In genomic region chr1:10265027-10265426, GRCh38 we compare ENCODE assay signal across 30 cellular contexts.
"Had no signal": no experiment of that assay in that cellular context is flagged by ENCODE, and none has a peak within 500 bp of the region (broad histone marks: within the 10 kb centered on the region; RNA-seq: fewer than 3 reads in every experiment).

No MANE protein-coding gene starts in this region.

- H3K4me3 Mint-ChIP-seq: naive B cell; naive thymus-derived CD8-positive, alpha-beta T cell; natural killer cell treated with Interleukin-12 subunit alpha and Interleukin-12 subunit beta and Interleukin-15 and Interleukin-18, amount 100 ng/mL, for 72 hours; nephron progenitor cell; neural crest cell; stimulated activated memory B cell treated with anti-CD40 and anti-IgM and Interleukin-4, amounts not matched to agents 10 μg/mL and 1 μg/mL and 100 μg/mL, for 72 hours; stimulated activated naive CD8-positive, alpha-beta T cell treated with anti-CD3 and anti-CD28 coated beads, Interleukin-15, amount 100 ng/mL, for 72 hours; type B pancreatic cell had no signal

- H3K27ac ChIP-seq: ovary, parathyroid adenoma, right lobe of liver, sigmoid colon, suprapubic skin, testis, tibial artery, transverse colon, upper lobe of right lung, uterus had no signal

- ATAC-seq: naive thymus-derived CD8-positive, alpha-beta T cell; natural killer cell treated with Interleukin-12 subunit alpha and Interleukin-12 subunit beta and Interleukin-15 and Interleukin-18, amount 100 ng/mL, for 72 hours; right cardiac atrium; right lobe of liver; stimulated activated memory B cell treated with anti-CD40 and anti-IgM and Interleukin-4, amounts not matched to agents 10 μg/mL and 1 μg/mL and 100 μg/mL, for 72 hours; stimulated activated naive CD8-positive, alpha-beta T cell treated with anti-CD3 and anti-CD28 coated beads, Interleukin-15, amount 100 ng/mL, for 72 hours; stimulated activated naive CD8-positive, alpha-beta T cell treated with anti-CD3 and anti-CD28 coated beads, Interleukin-15, Interleukin-2, amounts not matched to agents 100 U/mL and 50 U/mL, for 24 hours; upper lobe of right lung had no signal

- H3K4me3 ChIP-seq: ovary, right lobe of liver, sigmoid colon, suprapubic skin, testis, tibial artery, transverse colon, upper lobe of right lung, uterus had no signal

- H3K36me3 ChIP-seq: ovary, uterus had no signal

- DNase-seq: naive B cell; naive thymus-derived CD8-positive, alpha-beta T cell; nephron progenitor cell; occipital lobe; ovary; posterior cingulate gyrus; right cardiac atrium; right lobe of liver; sigmoid colon; small intestine; stimulated activated CD4-positive, alpha-beta T cell treated with anti-CD3 and anti-CD28 coated beads, Interleukin-15, amount 100 ng/mL, for 24 hours; stimulated activated CD4-positive, alpha-beta T cell treated with anti-CD3 and anti-CD28 coated beads, Interleukin-4, amount 100 ng/mL, for 1 hour; stimulated activated CD4-positive, alpha-beta T cell treated with anti-CD3 and anti-CD28 coated beads, Interleukin-4, amount 100 ng/mL, for 4 hours; stimulated activated CD8-positive, alpha-beta memory T cell treated with anti-CD3 and anti-CD28 coated beads, Interleukin-4, amount 100 ng/mL, for 48 hours; stimulated activated naive CD4-positive, alpha-beta T cell; stimulated activated naive CD8-positive, alpha-beta T cell treated with anti-CD3 and anti-CD28 coated beads, Interleukin-15, amount 100 ng/mL, for 72 hours; stimulated activated naive CD8-positive, alpha-beta T cell treated with anti-CD3 and anti-CD28 coated beads, Interleukin-15, Interleukin-2, amounts not matched to agents 100 U/mL and 50 U/mL, for 24 hours; substantia nigra; testis; tibial artery; transverse colon; upper lobe of right lung; uterus had no signal

- H3K27ac Mint-ChIP-seq: naive B cell; naive thymus-derived CD8-positive, alpha-beta T cell; natural killer cell treated with Interleukin-12 subunit alpha and Interleukin-12 subunit beta and Interleukin-15 and Interleukin-18, amount 100 ng/mL, for 72 hours; nephron progenitor cell; progenitor cell of endocrine pancreas; stimulated activated memory B cell treated with anti-CD40 and anti-IgM and Interleukin-4, amounts not matched to agents 10 μg/mL and 1 μg/mL and 100 μg/mL, for 72 hours; stimulated activated naive CD8-positive, alpha-beta T cell treated with anti-CD3 and anti-CD28 coated beads, Interleukin-15, amount 100 ng/mL, for 72 hours; type B pancreatic cell had no signal

- H3K4me1 Mint-ChIP-seq: nephron progenitor cell; stimulated activated naive CD8-positive, alpha-beta T cell treated with anti-CD3 and anti-CD28 coated beads, Interleukin-15, amount 100 ng/mL, for 72 hours had no signal

- H3K9me3 ChIP-seq: ovary, right lobe of liver, sigmoid colon, suprapubic skin, testis, tibial artery, transverse colon, upper lobe of right lung, uterus had no signal

- H3K27me3 Mint-ChIP-seq: naive B cell; naive thymus-derived CD8-positive, alpha-beta T cell; natural killer cell treated with Interleukin-12 subunit alpha and Interleukin-12 subunit beta and Interleukin-15 and Interleukin-18, amount 100 ng/mL, for 72 hours; progenitor cell of endocrine pancreas; stimulated activated memory B cell treated with anti-CD40 and anti-IgM and Interleukin-4, amounts not matched to agents 10 μg/mL and 1 μg/mL and 100 μg/mL, for 72 hours; stimulated activated naive CD8-positive, alpha-beta T cell treated with anti-CD3 and anti-CD28 coated beads, Interleukin-15, amount 100 ng/mL, for 72 hours; type B pancreatic cell had no signal

- H3K4me1 ChIP-seq: parathyroid adenoma, right lobe of liver, testis, tibial artery, upper lobe of right lung, uterus had no signal

- H3K27me3 ChIP-seq: ovary, right lobe of liver, sigmoid colon, suprapubic skin, testis, tibial artery, transverse colon, upper lobe of right lung, uterus had no signal
